19 cellular contexts compared by ENCODE assay signal in the genomic region with DNA sequence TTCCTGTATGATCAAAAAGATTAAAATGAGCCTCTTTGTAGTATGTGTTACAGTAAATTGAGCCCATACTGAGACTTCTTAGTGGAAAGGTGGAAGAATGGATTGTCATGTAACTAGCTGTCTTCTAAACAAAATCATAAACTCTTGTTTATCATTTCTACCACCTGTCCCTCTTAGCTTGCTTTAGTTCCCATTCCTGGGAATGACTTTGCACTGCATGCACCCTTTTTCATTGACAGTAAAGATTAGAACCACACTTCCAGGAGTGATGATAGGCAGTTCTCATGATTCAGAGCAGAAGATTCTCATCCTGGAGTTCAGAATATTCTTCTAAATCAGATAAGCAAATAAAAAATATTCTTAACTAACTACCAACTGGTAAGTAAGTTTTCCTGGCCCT. TPM values are rescaled to one million over a fixed set of nuclear protein-coding genes. Genes with fewer than 3 reads are reported as not detected.
A peak's percentile ranks its signal among the peaks of the same experiment; 100 is the strongest.
DNase-seq lines count a peak whose midpoint lies in the region; ATAC-seq and TF ChIP-seq lines count a peak whose summit lies in the region.
"Had no signal": no experiment of that assay in that cellular context is flagged by ENCODE, and none has a peak within 500 bp of the region (broad histone marks: within the 10 kb centered on the region; RNA-seq: fewer than 3 reads in every experiment).

No MANE protein-coding gene starts in this region.

- H3K9me2 ChIP-seq in SK-N-SH: no peaks in the 10 kb centered on the region

- TF ChIP-seq RAD21 in SK-N-SH (IDR thresholded peaks at IDR 0.05; ENCODE audit: low read length): no peak

- ATAC-seq in SK-N-SH treated with all-trans-retinoic acid at 6 μM for 48 hours (no peak), T-helper 17 cell (no peak), heart right ventricle (no peak)
- ATAC-seq in naive thymus-derived CD8-positive, alpha-beta T cell: no peak
- ATAC-seq: HCT116 had no signal

- DNase-seq in SK-N-SH (no peak), EH (ENCODE audit: low read depth) (peak; percentile 21), T-helper 17 cell (no peak), heart right ventricle (no peak), NCI-H1092 treated with DMSO at 0.1 percent for 48 hours (lab: John Stamatoyannopoulos, UW) (no peak), DMS153 treated with DMSO at 0.1 percent for 48 hours (lab: John Stamatoyannopoulos, UW; ENCODE audit: unreplicated experiment) (no peak)
- DNase-seq in naive thymus-derived CD8-positive, alpha-beta T cell: no peak
- DNase-seq: GM23248, Kasumi-1, NCI-H1105 treated with DMSO at 0.1 percent for 48 hours, NCI-H1694 treated with DMSO at 0.1 percent for 48 hours, NCI-H2107, NCI-H2227 treated with DMSO at 0.1 percent for 48 hours, NCI-H524 treated with DMSO at 0.1 percent for 48 hours, Peyer's patch, Right ventricle myocardium superior had no signal

- H3K9me3 Mint-ChIP-seq in naive thymus-derived CD8-positive, alpha-beta T cell: no peaks in the 10 kb centered on the region

- CTCF ChIA-PET in SK-N-SH (lab: Yijun Ruan, JAX): no interaction called here

- no peak overlapping the region for H3K4me3 Mint-ChIP-seq in T-helper 17 cell
- no peak overlapping the region for H3K4me3 Mint-ChIP-seq in naive thymus-derived CD8-positive, alpha-beta T cell

- no peaks in the 10 kb centered on the region for H4K20me1 ChIP-seq in SK-N-SH (ENCODE audit: insufficient read depth)

- no peak for TF ChIP-seq EP300 in SK-N-SH (IDR thresholded peaks at IDR 0.05; ENCODE audit: borderline replicate concordance in 1 of 2, low read depth in 1 of 2, low read length in 1 of 2)

- no peak overlapping the region for H3K4me3 ChIP-seq in SK-N-SH (ENCODE audit: low read depth in 2 of 2, low read length in 1 of 2)
- no peak overlapping the region for H3K4me3 ChIP-seq in heart right ventricle
- H3K4me3 ChIP-seq: GM23248, Peyer's patch had no signal

- H3F3A ChIP-seq in SK-N-SH (replicated peaks; ENCODE audit: insufficient read depth): peaks cover 6% of the 10 kb centered on the region

- H3K27me3 ChIP-seq in SK-N-SH (ENCODE audit: insufficient read depth) (no peaks in the 10 kb centered on the region), heart right ventricle (no peaks in the 10 kb centered on the region)
- H3K27me3 ChIP-seq: Peyer's patch had no signal

- POLR2A ChIA-PET in SK-N-SH (lab: Yijun Ruan, JAX): no interaction called here
- POLR2A ChIA-PET in naive thymus-derived CD8-positive, alpha-beta T cell (lab: Charles Lee): interaction anchor here (0.6 kb wide), 1 partner anchor 29 kb away, joined by 3 read pairs; no protein-coding TSS in a partner anchor

- peak overlapping the region; percentile 43 for H3K27ac Mint-ChIP-seq in T-helper 17 cell
- H3K27ac Mint-ChIP-seq in naive thymus-derived CD8-positive, alpha-beta T cell: peak overlapping the region in 6 of 10 donors; percentile 8 to 74 (median 56)

- H3K27ac ChIP-seq in SK-N-SH (ENCODE audit: low read depth in 2 of 2, low read length in 1 of 2): peak overlapping the region in 1 of 2 experiments; percentile 10; a peak in 2 of 4 replicates
- no peak overlapping the region for H3K27ac ChIP-seq in heart right ventricle
- H3K27ac ChIP-seq: 22Rv1, GM23248, Peyer's patch had no signal

- no peaks in the 10 kb centered on the region for H3K27me3 Mint-ChIP-seq in T-helper 17 cell
- H3K27me3 Mint-ChIP-seq in naive thymus-derived CD8-positive, alpha-beta T cell: no peaks in the 10 kb centered on the region

- peaks cover 14% of the 10 kb centered on the region for H3K4me1 Mint-ChIP-seq in T-helper 17 cell
- H3K4me1 Mint-ChIP-seq in naive thymus-derived CD8-positive, alpha-beta T cell: peaks cover 0 to 33% (median 22%) of the 10 kb centered on the region in 4 donors

- no peaks in the 10 kb centered on the region for H3K9me3 ChIP-seq in SK-N-SH
- H3K9me3 ChIP-seq in T-helper 17 cell (ENCODE audit: control insufficient read depth, low read length, poor library complexity, severe bottlenecking): no peaks in the 10 kb centered on the region
- H3K9me3 ChIP-seq in heart right ventricle: no peaks in the 10 kb centered on the region
- H3K9me3 ChIP-seq: Peyer's patch had no signal

- H3K4me1 ChIP-seq in SK-N-SH (ENCODE audit: control insufficient read depth in 1 of 2, insufficient read depth in 2 of 2, low read depth in 1 of 2, low read length in 1 of 2) (peaks cover 0 to 14% of the 10 kb centered on the region in 2 experiments; a peak in 1 of 4 replicates), heart right ventricle (peaks cover 0 to 6% (median 0%) of the 10 kb centered on the region in 9 donors)
- H3K4me1 ChIP-seq: Peyer's patch had no signal

- intact Hi-C loops in heart right ventricle (cut with DNase I): no loop called here

- TF ChIP-seq CTCF in SK-N-SH (IDR thresholded peaks at IDR 0.05): no peak
- no peak for TF ChIP-seq CTCF in heart right ventricle (IDR thresholded peaks at IDR 0.05)

- peaks cover 77 to 79% of the 10 kb centered on the region in 2 experiments for H3K36me3 ChIP-seq in SK-N-SH (replicated peaks in 1 of 2; ENCODE audit: control insufficient read depth in 1 of 2, insufficient read depth in 2 of 2, low read length in 1 of 2)
- H3K36me3 ChIP-seq in heart right ventricle: peaks cover 0 to 99% (median 15%) of the 10 kb centered on the region in 9 donors

- no peaks in the 10 kb centered on the region; the same call in 1 of the 2 replicates for H3K79me2 ChIP-seq in SK-N-SH (ENCODE audit: insufficient read depth)

- H3K36me3 Mint-ChIP-seq in T-helper 17 cell (ENCODE audit: low read depth): peaks cover 3% of the 10 kb centered on the region
- H3K36me3 Mint-ChIP-seq in naive thymus-derived CD8-positive, alpha-beta T cell: peaks cover 7 to 79% (median 26%) of the 10 kb centered on the region in 3 donors

- no peak overlapping the region for H3K4me2 ChIP-seq in SK-N-SH

- no peak overlapping the region for H3K9ac ChIP-seq in SK-N-SH
- H3K9ac ChIP-seq: GM23248 had no signal

- H2AFZ ChIP-seq in SK-N-SH (ENCODE audit: low read depth): no peak overlapping the region
- H2AFZ ChIP-seq: GM23248 had no signal

TF ChIP-seq in SK-N-SH, 30 proteins besides CTCF, POLR2A, EP300 and RAD21 (continues in another document):
- TF ChIP-seq, protein P1, sequence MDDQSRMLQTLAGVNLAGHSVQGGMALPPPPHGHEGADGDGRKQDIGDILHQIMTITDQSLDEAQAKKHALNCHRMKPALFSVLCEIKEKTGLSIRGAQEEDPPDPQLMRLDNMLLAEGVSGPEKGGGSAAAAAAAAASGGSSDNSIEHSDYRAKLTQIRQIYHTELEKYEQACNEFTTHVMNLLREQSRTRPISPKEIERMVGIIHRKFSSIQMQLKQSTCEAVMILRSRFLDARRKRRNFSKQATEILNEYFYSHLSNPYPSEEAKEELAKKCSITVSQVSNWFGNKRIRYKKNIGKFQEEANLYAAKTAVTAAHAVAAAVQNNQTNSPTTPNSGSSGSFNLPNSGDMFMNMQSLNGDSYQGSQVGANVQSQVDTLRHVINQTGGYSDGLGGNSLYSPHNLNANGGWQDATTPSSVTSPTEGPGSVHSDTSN (IDR thresholded peaks at IDR 0.05): peak; percentile 47
- 0 out of 2 replicates have a peak, but pooled peaks have one; percentile 21 for TF ChIP-seq TCF12 (IDR thresholded peaks at IDR 0.05)

TF ChIP-seq in SK-N-SH treated with all-trans-retinoic acid at 6 μM for 48 hours, 23 proteins besides CTCF, POLR2A, EP300 and RAD21:
- TF ChIP-seq ISL1 (CRISPR knock-in tag; IDR thresholded peaks at IDR 0.05) (no peak), ZNF70 (CRISPR knock-in tag; IDR thresholded peaks at IDR 0.05) (no peak), PPARA (CRISPR knock-in tag; IDR thresholded peaks at IDR 0.05; ENCODE audit: borderline replicate concordance) (no peak), ZNF8 (CRISPR knock-in tag; IDR thresholded peaks at IDR 0.05) (no peak), ZNF565 (CRISPR knock-in tag; conservative IDR thresholded peaks at IDR 0.05; ENCODE audit: low read depth) (no peak)

RNA-seq across cellular contexts. Expression of a gene that starts 28.0 kb away (rescaled TPM):
- 1.3 and 1.6 TPM in 2 replicates for polyA plus RNA-seq in SK-N-SH (2012; rRNA removed)
- 1.1 and 1.6 TPM in 2 replicates for polyA plus RNA-seq in SK-N-SH (2012; cell fraction: cytosol; rRNA removed)
- 1.3 and 2.3 TPM in 2 replicates for polyA plus RNA-seq in SK-N-SH (2012; cell fraction: nucleus; rRNA removed)
- 100 to 1,000 TPM in 1 of 2 donors, 10 to 100 TPM in 1; 62.4 to 126 TPM for total RNA-seq in T-helper 17 cell
- 100 to 1,000 TPM; 274 to 289 TPM for total RNA-seq in naive thymus-derived CD8-positive, alpha-beta T cell
- 100 to 1,000 TPM; 161 to 395 (median 225) TPM for polyA plus RNA-seq in naive thymus-derived CD8-positive, alpha-beta T cell
- total RNA-seq in heart right ventricle: 10 to 100 TPM in 1 of 10 donors, 1 to 10 TPM in 3, under 1 TPM in 6; 0.46 to 11.9 (median 0.85) TPM
- polyA plus RNA-seq in heart right ventricle: 1 to 10 TPM; 1.1 to 2.3 TPM

RNA-seq across cellular contexts. Expression of a gene that starts 32.4 kb away (rescaled TPM):
- polyA plus RNA-seq in SK-N-SH (2012; rRNA removed): 11.6 and 17.6 TPM in 2 replicates
- 16.4 and 17.4 TPM in 2 replicates for polyA plus RNA-seq in SK-N-SH (2012; cell fraction: cytosol; rRNA removed)
- 7.9 and 25.8 TPM in 2 replicates for polyA plus RNA-seq in SK-N-SH (2012; cell fraction: nucleus; rRNA removed)
- total RNA-seq in T-helper 17 cell: 10 to 100 TPM; 24.5 TPM
- 10 to 100 TPM; 55.9 to 59.9 TPM for total RNA-seq in naive thymus-derived CD8-positive, alpha-beta T cell
- polyA plus RNA-seq in naive thymus-derived CD8-positive, alpha-beta T cell: 10 to 100 TPM; 18.0 to 28.6 (median 27.2) TPM
- total RNA-seq in heart right ventricle: 10 to 100 TPM in 8 of 10 donors, 1 to 10 TPM in 2; 8.5 to 17.2 (median 13.1) TPM
- 10 to 100 TPM in 1 of 2 donors, 1 to 10 TPM in 1; 6.6 to 19.5 TPM for polyA plus RNA-seq in heart right ventricle

RNA-seq across cellular contexts. Expression of a gene that starts 32.6 kb away (rescaled TPM):
- polyA plus RNA-seq in SK-N-SH (2012; rRNA removed): 19.2 and 26.4 TPM in 2 replicates
- polyA plus RNA-seq in SK-N-SH (2012; cell fraction: cytosol; rRNA removed): 30.6 and 33.2 TPM in 2 replicates
- 12.2 and 33.4 TPM in 2 replicates for polyA plus RNA-seq in SK-N-SH (2012; cell fraction: nucleus; rRNA removed)
- total RNA-seq in T-helper 17 cell: 10 to 100 TPM; 30.7 to 31.1 TPM
- 10 to 100 TPM; 50.5 to 51.3 TPM for total RNA-seq in naive thymus-derived CD8-positive, alpha-beta T cell
- 10 to 100 TPM; 84.3 to 95.3 (median 91.2) TPM for polyA plus RNA-seq in naive thymus-derived CD8-positive, alpha-beta T cell
- 10 to 100 TPM; 26.7 to 49.5 (median 34.6) TPM for total RNA-seq in heart right ventricle
- polyA plus RNA-seq in heart right ventricle: 10 to 100 TPM; 33.8 to 35.1 TPM

RNA-seq across cellular contexts. Expression of a gene that starts 55.0 kb away (rescaled TPM):
- polyA plus RNA-seq in SK-N-SH (2012; rRNA removed) (0.92 and 0.97 TPM in 2 replicates), heart right ventricle (1 to 10 TPM; 3.4 to 9.4 TPM)
- 0.73 and 1.2 TPM in 2 replicates for polyA plus RNA-seq in SK-N-SH (2012; cell fraction: cytosol; rRNA removed)
- 0.65 and 0.77 TPM in 2 replicates for polyA plus RNA-seq in SK-N-SH (2012; cell fraction: nucleus; rRNA removed)
- total RNA-seq in T-helper 17 cell (1 to 10 TPM; 8.1 to 9.1 TPM), heart right ventricle (1 to 10 TPM in 8 of 10 donors, under 1 TPM in 1, not detected in 1; 0.78 to 5.6 (median 2.1) TPM)
- 1 to 10 TPM; 5.7 to 6.5 TPM for total RNA-seq in naive thymus-derived CD8-positive, alpha-beta T cell
- polyA plus RNA-seq in naive thymus-derived CD8-positive, alpha-beta T cell: 10 to 100 TPM; 45.4 to 69.0 (median 48.6) TPM
- total RNA-seq: GM23248 had no signal

Comparison
In these comparisons a context has a peak if more than half of its experiments do, and no peak if none do; other contexts are left out.
1. RNA of a gene that starts 28.0 kb away (total RNA-seq): 274 to 289 TPM in naive thymus-derived CD8-positive, alpha-beta T cell and 62.4 to 126 TPM in T-helper 17 cell; 0.46 to 11.9 TPM in heart right ventricle; every median in the first group is over 4 times any median in the second.